ENCODE assay signal across 2 cellular contexts in the genomic region with DNA sequence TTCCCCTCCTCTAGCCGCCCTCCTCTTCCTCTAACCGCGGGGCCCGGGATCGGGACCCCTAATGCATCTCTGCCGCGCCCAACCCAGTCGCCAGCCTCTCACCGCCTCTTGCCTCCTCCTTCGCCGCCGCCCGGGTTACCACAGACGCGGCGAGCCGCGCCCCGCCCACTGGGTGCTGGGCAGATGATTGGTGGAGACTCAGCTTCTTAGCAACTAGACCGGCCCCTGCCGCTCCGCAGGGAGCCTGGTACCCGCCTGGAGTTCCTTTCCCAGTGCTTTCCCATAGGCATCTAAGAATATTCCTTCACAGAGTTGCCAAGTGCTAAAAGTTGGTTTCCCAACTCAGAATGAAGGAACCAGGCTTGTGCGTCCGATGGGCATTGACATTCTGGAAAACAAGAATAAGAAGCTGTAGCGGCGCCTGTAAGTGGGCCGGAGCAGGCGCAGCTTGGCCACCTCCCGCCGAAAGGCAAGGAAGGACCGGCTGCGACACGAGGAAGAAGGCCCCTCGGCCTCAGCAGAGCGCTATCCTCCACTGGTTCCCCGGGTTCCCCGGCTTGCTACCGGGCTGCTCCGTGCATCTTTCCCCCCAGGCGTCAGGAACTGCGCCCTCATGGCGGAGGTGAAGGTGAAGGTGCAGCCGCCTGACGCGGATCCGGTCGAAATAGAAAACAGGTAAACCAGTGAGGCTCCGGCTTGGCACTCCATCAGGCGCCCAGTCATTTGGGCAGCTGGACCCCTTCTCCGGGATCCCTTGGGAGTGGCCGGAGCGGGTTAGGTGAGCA.
TF ChIP-seq lines count a peak whose summit lies in the region.

Gene DZANK1 (minus strand): TSS at position 137 of the 785 bp plus-strand sequence. CDS start 1,672 bp downstream, outside the sequence.
A gene with protein sequence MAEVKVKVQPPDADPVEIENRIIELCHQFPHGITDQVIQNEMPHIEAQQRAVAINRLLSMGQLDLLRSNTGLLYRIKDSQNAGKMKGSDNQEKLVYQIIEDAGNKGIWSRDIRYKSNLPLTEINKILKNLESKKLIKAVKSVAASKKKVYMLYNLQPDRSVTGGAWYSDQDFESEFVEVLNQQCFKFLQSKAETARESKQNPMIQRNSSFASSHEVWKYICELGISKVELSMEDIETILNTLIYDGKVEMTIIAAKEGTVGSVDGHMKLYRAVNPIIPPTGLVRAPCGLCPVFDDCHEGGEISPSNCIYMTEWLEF (plus strand): TSS at position 497 of the 785 bp plus-strand sequence. CDS start 117 bp downstream, at position 614.

TF ChIP-seq in HCT116, 20 proteins besides CTCF, POLR2A, EP300 and RAD21 (continued from another document):
- TF ChIP-seq REST (IDR thresholded peaks at IDR 0.05; ENCODE audit: low read depth) (no peak), SRF (IDR thresholded peaks at IDR 0.05; ENCODE audit: low read depth) (peak; percentile 94), POLR2AphosphoS5 (IDR thresholded peaks at IDR 0.05; ENCODE audit: low read depth, low read length) (peak; percentile 59), JUND (IDR thresholded peaks at IDR 0.05) (no peak), CEBPB (IDR thresholded peaks at IDR 0.05; ENCODE audit: low read depth) (no peak), EZH2phosphoT487 (IDR thresholded peaks at IDR 0.05; ENCODE audit: borderline replicate concordance) (no peak), ZFX (IDR thresholded peaks at IDR 0.05) (peak; percentile 55; the same call in 1 of the 2 replicates)
- TF ChIP-seq, protein P1, sequence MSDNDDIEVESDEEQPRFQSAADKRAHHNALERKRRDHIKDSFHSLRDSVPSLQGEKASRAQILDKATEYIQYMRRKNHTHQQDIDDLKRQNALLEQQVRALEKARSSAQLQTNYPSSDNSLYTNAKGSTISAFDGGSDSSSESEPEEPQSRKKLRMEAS (IDR thresholded peaks at IDR 0.05): peak; percentile 40; the same call in 1 of the 2 replicates
- TF ChIP-seq, protein P2, sequence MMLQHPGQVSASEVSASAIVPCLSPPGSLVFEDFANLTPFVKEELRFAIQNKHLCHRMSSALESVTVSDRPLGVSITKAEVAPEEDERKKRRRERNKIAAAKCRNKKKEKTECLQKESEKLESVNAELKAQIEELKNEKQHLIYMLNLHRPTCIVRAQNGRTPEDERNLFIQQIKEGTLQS (IDR thresholded peaks at IDR 0.05): no peak

TF ChIP-seq in neural cell, 6 proteins besides CTCF, POLR2A, EP300 and RAD21 (continued from another document):
- TF ChIP-seq REST (IDR thresholded peaks at IDR 0.05; ENCODE audit: borderline replicate concordance): no peak
